2 cellular contexts compared by ENCODE assay signal in the genomic region with DNA sequence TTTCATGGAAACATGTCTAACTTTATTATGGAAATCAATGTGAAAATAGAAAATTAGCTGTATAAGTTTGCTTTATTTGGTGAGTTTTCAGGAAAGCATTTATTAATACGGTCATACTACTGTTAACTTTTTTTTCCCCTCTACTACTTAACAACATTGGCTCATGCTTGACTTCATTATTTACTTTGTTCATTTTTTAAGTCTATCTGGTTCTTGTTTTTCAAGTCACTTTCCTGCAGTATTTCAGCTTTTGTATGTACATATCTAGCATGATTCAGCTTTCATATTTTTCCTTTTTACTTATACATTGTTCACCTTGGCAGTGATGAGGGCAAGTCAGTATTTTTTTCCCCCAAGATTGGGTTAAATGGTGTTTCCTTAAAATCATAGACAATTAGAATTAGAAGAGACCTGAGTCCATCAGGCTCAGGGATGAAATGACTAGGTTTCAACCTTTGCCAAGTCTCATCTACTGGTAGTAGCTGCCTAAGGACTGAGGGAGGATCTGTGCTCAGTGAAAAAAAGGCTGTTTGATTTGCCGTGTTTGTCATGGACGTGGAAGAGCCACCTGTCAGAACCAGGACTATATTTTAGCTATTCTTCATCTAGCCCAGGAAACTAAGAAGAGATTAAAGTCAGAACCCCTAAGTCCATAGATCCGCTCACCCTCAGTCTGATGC.
TF ChIP-seq lines count a peak whose summit lies in the region.

No MANE protein-coding gene starts in this region.

TF ChIP-seq in GM23338, 12 proteins besides CTCF, POLR2A, EP300 and RAD21 (continued from another document):
- TF ChIP-seq, protein P1, sequence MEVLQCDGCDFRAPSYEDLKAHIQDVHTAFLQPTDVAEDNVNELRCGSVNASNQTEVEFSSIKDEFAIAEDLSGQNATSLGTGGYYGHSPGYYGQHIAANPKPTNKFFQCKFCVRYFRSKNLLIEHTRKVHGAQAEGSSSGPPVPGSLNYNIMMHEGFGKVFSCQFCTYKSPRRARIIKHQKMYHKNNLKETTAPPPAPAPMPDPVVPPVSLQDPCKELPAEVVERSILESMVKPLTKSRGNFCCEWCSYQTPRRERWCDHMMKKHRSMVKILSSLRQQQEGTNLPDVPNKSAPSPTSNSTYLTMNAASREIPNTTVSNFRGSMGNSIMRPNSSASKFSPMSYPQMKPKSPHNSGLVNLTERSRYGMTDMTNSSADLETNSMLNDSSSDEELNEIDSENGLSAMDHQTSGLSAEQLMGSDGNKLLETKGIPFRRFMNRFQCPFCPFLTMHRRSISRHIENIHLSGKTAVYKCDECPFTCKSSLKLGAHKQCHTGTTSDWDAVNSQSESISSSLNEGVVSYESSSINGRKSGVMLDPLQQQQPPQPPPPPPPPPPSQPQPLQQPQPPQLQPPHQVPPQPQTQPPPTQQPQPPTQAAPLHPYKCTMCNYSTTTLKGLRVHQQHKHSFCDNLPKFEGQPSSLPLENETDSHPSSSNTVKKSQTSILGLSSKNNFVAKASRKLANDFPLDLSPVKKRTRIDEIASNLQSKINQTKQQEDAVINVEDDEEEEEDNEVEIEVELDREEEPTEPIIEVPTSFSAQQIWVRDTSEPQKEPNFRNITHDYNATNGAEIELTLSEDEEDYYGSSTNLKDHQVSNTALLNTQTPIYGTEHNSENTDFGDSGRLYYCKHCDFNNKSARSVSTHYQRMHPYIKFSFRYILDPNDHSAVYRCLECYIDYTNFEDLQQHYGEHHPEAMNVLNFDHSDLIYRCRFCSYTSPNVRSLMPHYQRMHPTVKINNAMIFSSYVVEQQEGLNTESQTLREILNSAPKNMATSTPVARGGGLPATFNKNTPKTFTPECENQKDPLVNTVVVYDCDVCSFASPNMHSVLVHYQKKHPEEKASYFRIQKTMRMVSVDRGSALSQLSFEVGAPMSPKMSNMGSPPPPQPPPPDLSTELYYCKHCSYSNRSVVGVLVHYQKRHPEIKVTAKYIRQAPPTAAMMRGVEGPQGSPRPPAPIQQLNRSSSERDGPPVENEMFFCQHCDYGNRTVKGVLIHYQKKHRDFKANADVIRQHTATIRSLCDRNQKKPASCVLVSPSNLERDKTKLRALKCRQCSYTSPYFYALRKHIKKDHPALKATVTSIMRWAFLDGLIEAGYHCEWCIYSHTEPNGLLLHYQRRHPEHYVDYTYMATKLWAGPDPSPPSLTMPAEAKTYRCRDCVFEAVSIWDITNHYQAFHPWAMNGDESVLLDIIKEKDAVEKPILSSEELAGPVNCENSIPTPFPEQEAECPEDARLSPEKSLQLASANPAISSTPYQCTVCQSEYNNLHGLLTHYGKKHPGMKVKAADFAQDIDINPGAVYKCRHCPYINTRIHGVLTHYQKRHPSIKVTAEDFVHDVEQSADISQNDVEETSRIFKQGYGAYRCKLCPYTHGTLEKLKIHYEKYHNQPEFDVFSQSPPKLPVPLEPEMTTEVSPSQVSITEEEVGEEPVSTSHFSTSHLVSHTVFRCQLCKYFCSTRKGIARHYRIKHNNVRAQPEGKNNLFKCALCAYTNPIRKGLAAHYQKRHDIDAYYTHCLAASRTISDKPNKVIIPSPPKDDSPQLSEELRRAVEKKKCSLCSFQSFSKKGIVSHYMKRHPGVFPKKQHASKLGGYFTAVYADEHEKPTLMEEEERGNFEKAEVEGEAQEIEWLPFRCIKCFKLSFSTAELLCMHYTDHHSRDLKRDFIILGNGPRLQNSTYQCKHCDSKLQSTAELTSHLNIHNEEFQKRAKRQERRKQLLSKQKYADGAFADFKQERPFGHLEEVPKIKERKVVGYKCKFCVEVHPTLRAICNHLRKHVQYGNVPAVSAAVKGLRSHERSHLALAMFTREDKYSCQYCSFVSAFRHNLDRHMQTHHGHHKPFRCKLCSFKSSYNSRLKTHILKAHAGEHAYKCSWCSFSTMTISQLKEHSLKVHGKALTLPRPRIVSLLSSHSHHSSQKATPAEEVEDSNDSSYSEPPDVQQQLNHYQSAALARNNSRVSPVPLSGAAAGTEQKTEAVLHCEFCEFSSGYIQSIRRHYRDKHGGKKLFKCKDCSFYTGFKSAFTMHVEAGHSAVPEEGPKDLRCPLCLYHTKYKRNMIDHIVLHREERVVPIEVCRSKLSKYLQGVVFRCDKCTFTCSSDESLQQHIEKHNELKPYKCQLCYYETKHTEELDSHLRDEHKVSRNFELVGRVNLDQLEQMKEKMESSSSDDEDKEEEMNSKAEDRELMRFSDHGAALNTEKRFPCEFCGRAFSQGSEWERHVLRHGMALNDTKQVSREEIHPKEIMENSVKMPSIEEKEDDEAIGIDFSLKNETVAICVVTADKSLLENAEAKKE (CRISPR knock-in tag; IDR thresholded peaks at IDR 0.05): no peak
- TF ChIP-seq REST (IDR thresholded peaks at IDR 0.05; ENCODE audit: unreplicated experiment): no peak
- TF ChIP-seq ZNF331 (CRISPR knock-in tag; IDR thresholded peaks at IDR 0.05; ENCODE audit: low read depth): no peak
- no peak for TF ChIP-seq EZH2 (IDR thresholded peaks at IDR 0.05; ENCODE audit: low read depth, unreplicated experiment)
- TF ChIP-seq EZH2phosphoT487 (IDR thresholded peaks at IDR 0.05; ENCODE audit: unreplicated experiment): no peak

TF ChIP-seq in SK-N-SH treated with all-trans-retinoic acid at 6 μM for 48 hours, 23 proteins besides CTCF, POLR2A, EP300 and RAD21 (continued from another document):
- TF ChIP-seq, protein P2, sequence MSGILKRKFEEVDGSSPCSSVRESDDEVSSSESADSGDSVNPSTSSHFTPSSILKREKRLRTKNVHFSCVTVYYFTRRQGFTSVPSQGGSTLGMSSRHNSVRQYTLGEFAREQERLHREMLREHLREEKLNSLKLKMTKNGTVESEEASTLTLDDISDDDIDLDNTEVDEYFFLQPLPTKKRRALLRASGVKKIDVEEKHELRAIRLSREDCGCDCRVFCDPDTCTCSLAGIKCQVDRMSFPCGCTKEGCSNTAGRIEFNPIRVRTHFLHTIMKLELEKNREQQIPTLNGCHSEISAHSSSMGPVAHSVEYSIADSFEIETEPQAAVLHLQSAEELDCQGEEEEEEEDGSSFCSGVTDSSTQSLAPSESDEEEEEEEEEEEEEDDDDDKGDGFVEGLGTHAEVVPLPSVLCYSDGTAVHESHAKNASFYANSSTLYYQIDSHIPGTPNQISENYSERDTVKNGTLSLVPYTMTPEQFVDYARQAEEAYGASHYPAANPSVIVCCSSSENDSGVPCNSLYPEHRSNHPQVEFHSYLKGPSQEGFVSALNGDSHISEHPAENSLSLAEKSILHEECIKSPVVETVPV (CRISPR knock-in tag; IDR thresholded peaks at IDR 0.05): no peak
- no peak for TF ChIP-seq PPARA (CRISPR knock-in tag; IDR thresholded peaks at IDR 0.05; ENCODE audit: borderline replicate concordance)
- TF ChIP-seq ESRRG (CRISPR knock-in tag; IDR thresholded peaks at IDR 0.05): no peak
- TF ChIP-seq CSDC2 (CRISPR knock-in tag; IDR thresholded peaks at IDR 0.05): no peak
- TF ChIP-seq ARNTL (CRISPR knock-in tag; IDR thresholded peaks at IDR 0.05; ENCODE audit: borderline replicate concordance, low read depth): no peak
